ENCODE assay signal across 8 cellular contexts in the genomic region with DNA sequence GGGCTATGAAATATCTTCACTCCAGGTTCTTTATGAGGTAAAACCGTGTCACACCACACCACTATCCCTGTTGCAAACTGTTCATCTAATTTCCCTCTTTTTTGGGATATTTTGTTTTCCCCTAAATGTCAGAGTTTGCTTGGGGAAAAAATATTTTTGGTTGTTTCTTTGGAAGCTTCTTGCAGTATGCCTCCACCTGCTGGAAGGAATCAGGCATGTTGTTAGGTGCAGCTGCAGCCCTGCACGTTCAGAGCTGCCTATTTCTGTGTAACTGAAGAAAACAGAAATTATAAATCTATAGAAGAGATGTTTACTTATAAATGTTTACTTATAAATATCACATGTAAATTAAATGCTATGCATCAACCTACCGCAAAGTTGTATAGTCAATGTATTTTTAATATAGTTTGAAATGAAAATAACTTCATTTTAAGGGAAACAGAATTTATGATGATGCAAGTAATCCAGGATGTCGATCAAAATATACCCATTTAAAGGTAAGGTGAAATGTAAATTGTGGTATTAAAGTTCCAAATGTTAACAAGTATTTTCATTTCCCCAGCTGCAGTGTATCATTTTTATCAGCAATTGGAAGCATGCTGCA.
DNase-seq lines count a peak whose midpoint lies in the region; ATAC-seq and TF ChIP-seq lines count a peak whose summit lies in the region.

No MANE protein-coding gene starts in this region.

- H3K27me3 Mint-ChIP-seq in activated CD8-positive, alpha-beta T cell treated with anti-CD3 and anti-CD28 coated beads for 36 hours = peaks cover 5% of the 10 kb centered on the region
- peaks cover 6% of the 10 kb centered on the region for H3K27me3 Mint-ChIP-seq in activated CD8-positive, alpha-beta T cell treated with anti-CD3 and anti-CD28 coated beads, Interleukin-2, amount 10 ng/mL, durations not matched to agents 7 days and 5 days (ENCODE audit: low read depth)

- no peaks in the 10 kb centered on the region for H3K9me3 Mint-ChIP-seq in activated CD8-positive, alpha-beta T cell treated with anti-CD3 and anti-CD28 coated beads for 36 hours
- no peaks in the 10 kb centered on the region for H3K9me3 Mint-ChIP-seq in activated CD8-positive, alpha-beta T cell treated with anti-CD3 and anti-CD28 coated beads, Interleukin-2, amount 10 ng/mL, durations not matched to agents 7 days and 5 days (ENCODE audit: insufficient read depth)

- no peaks in the 10 kb centered on the region for H3K4me1 Mint-ChIP-seq in activated CD8-positive, alpha-beta T cell treated with anti-CD3 and anti-CD28 coated beads for 36 hours (ENCODE audit: low read depth)
- H3K4me1 Mint-ChIP-seq in activated CD8-positive, alpha-beta T cell treated with anti-CD3 and anti-CD28 coated beads, Interleukin-2, amount 10 ng/mL, durations not matched to agents 7 days and 5 days (ENCODE audit: low read depth) = no peaks in the 10 kb centered on the region

- WGBS in esophagus squamous epithelium, 2 donors = 21 to 23% methylated on average over 4 of the region's 4 CpGs
- 24 to 29% (median 26%) methylated on average over 4 of the region's 4 CpGs for WGBS in psoas muscle, 3 donors

- H3K36me3 Mint-ChIP-seq in activated CD8-positive, alpha-beta T cell treated with anti-CD3 and anti-CD28 coated beads for 36 hours (ENCODE audit: low read depth) = no peaks in the 10 kb centered on the region
- no peaks in the 10 kb centered on the region for H3K36me3 Mint-ChIP-seq in activated CD8-positive, alpha-beta T cell treated with anti-CD3 and anti-CD28 coated beads, Interleukin-2, amount 10 ng/mL, durations not matched to agents 7 days and 5 days (ENCODE audit: low read depth)

- no peaks in the 10 kb centered on the region for H4K20me1 ChIP-seq in OCI-LY3 (ENCODE audit: insufficient read depth, low read length)

- no peak overlapping the region for H3K4me2 ChIP-seq in OCI-LY3 (ENCODE audit: low read length)

- H3K4me3 Mint-ChIP-seq in activated CD8-positive, alpha-beta T cell treated with anti-CD3 and anti-CD28 coated beads for 36 hours = no peak overlapping the region
- H3K4me3 Mint-ChIP-seq in activated CD8-positive, alpha-beta T cell treated with anti-CD3 and anti-CD28 coated beads, Interleukin-2, amount 10 ng/mL, durations not matched to agents 7 days and 5 days = no peak overlapping the region

- no peak overlapping the region for H3K27ac ChIP-seq in OCI-LY3 (ENCODE audit: low read length)
- H3K27ac ChIP-seq in esophagus squamous epithelium = no peak overlapping the region
- H3K27ac ChIP-seq in psoas muscle = no peak overlapping the region

- H3K27ac Mint-ChIP-seq in activated CD8-positive, alpha-beta T cell treated with anti-CD3 and anti-CD28 coated beads for 36 hours = no peak overlapping the region
- H3K27ac Mint-ChIP-seq in activated CD8-positive, alpha-beta T cell treated with anti-CD3 and anti-CD28 coated beads, Interleukin-2, amount 10 ng/mL, durations not matched to agents 7 days and 5 days = no peak overlapping the region

- no peak overlapping the region for H2AFZ ChIP-seq in OCI-LY3 (ENCODE audit: low read depth, low read length)

- peak; percentile 24 for TF ChIP-seq CTCF in activated CD8-positive, alpha-beta T cell treated with anti-CD3 and anti-CD28 coated beads for 36 hours (IDR thresholded peaks at IDR 0.05)
- TF ChIP-seq CTCF in OCI-LY3 (IDR thresholded peaks at IDR 0.05; ENCODE audit: low read depth, low read length) (peak; percentile 53), esophagus squamous epithelium (IDR thresholded peaks at IDR 0.05) (peak in 5 of 6 experiments; percentile 22 to 69 (median 59)), psoas muscle (IDR thresholded peaks at IDR 0.05) (peak; percentile 56)

- POLR2A ChIA-PET in activated CD8-positive, alpha-beta T cell treated with anti-CD3 and anti-CD28 coated beads for 36 hours (lab: Charles Lee) = no interaction called here
- POLR2A ChIA-PET in activated CD8-positive, alpha-beta T cell treated with anti-CD3 and anti-CD28 coated beads, Interleukin-2, amount 10 ng/mL, durations not matched to agents 7 days and 5 days (lab: Charles Lee) = no interaction called here

- peak; percentile 15 for DNase-seq in activated CD8-positive, alpha-beta T cell treated with anti-CD3 and anti-CD28 coated beads for 36 hours
- no peak for DNase-seq in activated CD8-positive, alpha-beta T cell treated with anti-CD3 and anti-CD28 coated beads, Interleukin-2, amount 10 ng/mL, durations not matched to agents 7 days and 5 days
- no peak for DNase-seq in esophagus squamous epithelium (lab: John Stamatoyannopoulos, UW)
- no peak for DNase-seq in psoas muscle
- DNase-seq in NCI-H187 treated with DMSO at 0.1 percent for 48 hours (lab: John Stamatoyannopoulos, UW) = no peak

- CTCF ChIA-PET in activated CD8-positive, alpha-beta T cell treated with anti-CD3 and anti-CD28 coated beads for 36 hours (lab: Charles Lee) = no interaction called here
- CTCF ChIA-PET in activated CD8-positive, alpha-beta T cell treated with anti-CD3 and anti-CD28 coated beads, Interleukin-2, amount 10 ng/mL, durations not matched to agents 7 days and 5 days (lab: Charles Lee) = no interaction called here

- no peaks in the 10 kb centered on the region for H3K36me3 ChIP-seq in OCI-LY3 (replicated peaks; ENCODE audit: low read depth, low read length)
- no peaks in the 10 kb centered on the region for H3K36me3 ChIP-seq in esophagus squamous epithelium
- no peaks in the 10 kb centered on the region for H3K36me3 ChIP-seq in psoas muscle (ENCODE audit: insufficient read depth in 1 of 2, low read depth in 1 of 2)

- intact Hi-C loops in activated CD8-positive, alpha-beta T cell treated with anti-CD3 and anti-CD28 coated beads for 36 hours (cut with micrococcal nuclease) = no loop called here
- intact Hi-C loops in esophagus squamous epithelium (cut with DNase I) (no loop called here), psoas muscle (cut with DNase I) (no loop called here)

- no peak for TF ChIP-seq POLR2A in esophagus squamous epithelium (IDR thresholded peaks at IDR 0.05)

- H3K9ac ChIP-seq in OCI-LY3 (ENCODE audit: low read length) = no peak overlapping the region

- H3K27me3 ChIP-seq in OCI-LY3 (ENCODE audit: low read depth, low read length) (peaks cover 4% of the 10 kb centered on the region; the same call in 1 of the 2 replicates), esophagus squamous epithelium (no peaks in the 10 kb centered on the region), psoas muscle (ENCODE audit: insufficient read depth in 3 of 3, low read length in 2 of 3) (peaks cover 0 to 28% (median 8%) of the 10 kb centered on the region in 3 donors)

- H3K4me3 ChIP-seq in OCI-LY3 (ENCODE audit: low read length) = no peak overlapping the region
- no peak overlapping the region for H3K4me3 ChIP-seq in esophagus squamous epithelium
- no peak overlapping the region for H3K4me3 ChIP-seq in psoas muscle

- H3K9me3 ChIP-seq in OCI-LY3 (ENCODE audit: insufficient read depth, low read length) (no peaks in the 10 kb centered on the region), esophagus squamous epithelium (no peaks in the 10 kb centered on the region), psoas muscle (no peaks in the 10 kb centered on the region)

- H3K79me2 ChIP-seq in OCI-LY3 (ENCODE audit: low read length) = no peaks in the 10 kb centered on the region

- no peaks in the 10 kb centered on the region for H3K4me1 ChIP-seq in OCI-LY3 (ENCODE audit: low read length)
- H3K4me1 ChIP-seq in esophagus squamous epithelium = peaks cover 0 to 12% (median 0%) of the 10 kb centered on the region in 3 donors
- no peaks in the 10 kb centered on the region for H3K4me1 ChIP-seq in psoas muscle

- ATAC-seq in activated CD8-positive, alpha-beta T cell treated with anti-CD3 and anti-CD28 coated beads for 36 hours = no peak
- ATAC-seq in activated CD8-positive, alpha-beta T cell treated with anti-CD3 and anti-CD28 coated beads, Interleukin-2, amount 10 ng/mL, durations not matched to agents 7 days and 5 days = no peak
- ATAC-seq in psoas muscle (peak in 1 of 4 donors; percentile 57), GM18502 (IDR thresholded peaks at IDR 0.05; ENCODE audit: poor library complexity, unreplicated experiment) (no peak), GM18519 (IDR thresholded peaks at IDR 0.05; ENCODE audit: low FRiP score, unreplicated experiment) (no peak)
